Comparison of ENCODE assay signal across 8 cellular contexts in the genomic region with DNA sequence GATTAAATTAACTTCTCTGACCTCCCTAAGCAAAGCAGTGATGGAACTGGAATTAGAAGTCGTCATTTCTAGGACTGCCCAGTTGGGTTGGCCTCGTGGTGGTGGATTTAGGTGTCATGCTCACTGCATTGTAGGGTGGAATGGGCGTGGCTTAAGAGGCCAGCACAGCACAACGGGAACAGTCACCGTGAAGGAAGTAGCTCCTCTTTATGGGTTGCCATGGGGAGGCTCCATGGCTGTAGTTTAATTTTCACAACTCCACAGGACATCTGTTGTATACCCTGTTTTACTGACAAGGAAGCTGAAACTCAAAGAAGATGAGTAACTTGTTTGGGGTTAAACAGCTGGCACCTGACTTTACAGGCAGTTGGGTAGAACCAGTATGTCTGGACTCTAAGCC.
A peak's percentile ranks its signal among the peaks of the same experiment; 100 is the strongest.
DNase-seq lines count a peak whose midpoint lies in the region; ATAC-seq and TF ChIP-seq lines count a peak whose summit lies in the region.

No MANE protein-coding gene starts in this region.

- no peaks in the 10 kb centered on the region for H3F3A ChIP-seq in SK-N-SH (replicated peaks; ENCODE audit: insufficient read depth)

- no peak overlapping the region for H3K27ac ChIP-seq in lower lobe of right lung
- H3K27ac ChIP-seq in SK-N-SH (ENCODE audit: low read depth in 2 of 2, low read length in 1 of 2) = no peak overlapping the region

- no peak for TF ChIP-seq EP300 in SK-N-SH (IDR thresholded peaks at IDR 0.05; ENCODE audit: borderline replicate concordance in 1 of 2, low read depth in 1 of 2, low read length in 1 of 2)

- no peak overlapping the region for H3K9ac ChIP-seq in SK-N-SH

- WGBS in SK-N-SH (ENCODE audit: low lambda C conversion rate) = 14% methylated on average over 5 of the region's 5 CpGs

- POLR2A ChIA-PET in SK-N-SH (lab: Yijun Ruan, JAX) = no interaction called here

- peaks cover 27% of the 10 kb centered on the region for H3K4me1 ChIP-seq in lower lobe of right lung
- H3K4me1 ChIP-seq in SK-N-SH (ENCODE audit: control insufficient read depth in 1 of 2, insufficient read depth in 2 of 2, low read depth in 1 of 2, low read length in 1 of 2) = no peaks in the 10 kb centered on the region

- CTCF ChIA-PET in SK-N-SH (lab: Yijun Ruan, JAX) = interaction anchor here (1.3 kb wide), 1 partner anchor 16 kb away, joined by 3 read pairs; no protein-coding TSS in a partner anchor

- H3K36me3 ChIP-seq in lower lobe of right lung (peaks cover 45% of the 10 kb centered on the region), SK-N-SH (replicated peaks in 1 of 2; ENCODE audit: control insufficient read depth in 1 of 2, insufficient read depth in 2 of 2, low read length in 1 of 2) (no peaks in the 10 kb centered on the region)

- DNase-seq in activated CD8-positive, alpha-beta memory T cell treated with anti-CD3 and anti-CD28 coated beads, Interleukin-2, amount 50 U/mL, for 1 hour (ENCODE audit: extremely low read depth) = peak; percentile 40
- DNase-seq in activated CD8-positive, alpha-beta memory T cell treated with anti-CD3 and anti-CD28 coated beads for 24 hours = no peak
- DNase-seq in activated CD4-positive, alpha-beta T cell treated with anti-CD3 and anti-CD28 coated beads, Interleukin-2, amount 50 U/mL, for 4 hours = peak; percentile 44 to 55
- DNase-seq in lower lobe of right lung (peak; percentile 73), head of caudate nucleus (no peak), SK-N-SH (no peak)

- intact Hi-C loops in lower lobe of right lung (cut with DNase I) (no loop called here), head of caudate nucleus (cut with DNase I) (no loop called here)

- H4K20me1 ChIP-seq in SK-N-SH (ENCODE audit: insufficient read depth) = no peaks in the 10 kb centered on the region

- TF ChIP-seq CTCF in lower lobe of right lung (IDR thresholded peaks at IDR 0.05) (no peak), SK-N-SH (IDR thresholded peaks at IDR 0.05) (no peak)

- H3K4me2 ChIP-seq in SK-N-SH = no peak overlapping the region

- H3K9me3 ChIP-seq in lower lobe of right lung (no peaks in the 10 kb centered on the region), SK-N-SH (no peaks in the 10 kb centered on the region)

- H2AFZ ChIP-seq in SK-N-SH (ENCODE audit: low read depth) = no peak overlapping the region

- H3K27me3 ChIP-seq in lower lobe of right lung (ENCODE audit: low read depth) (no peaks in the 10 kb centered on the region), SK-N-SH (ENCODE audit: insufficient read depth) (no peaks in the 10 kb centered on the region)

- H3K4me3 ChIP-seq in lower lobe of right lung = no peak overlapping the region
- H3K4me3 ChIP-seq in SK-N-SH (ENCODE audit: low read depth in 2 of 2, low read length in 1 of 2) = no peak overlapping the region

- no peaks in the 10 kb centered on the region for H3K79me2 ChIP-seq in SK-N-SH (ENCODE audit: insufficient read depth)

- ATAC-seq in HG03378 (IDR thresholded peaks at IDR 0.05; ENCODE audit: unreplicated experiment) = peak; percentile 53
- ATAC-seq in lower lobe of right lung = peak; percentile 65 to 87
- no peak for ATAC-seq in GM21390 (IDR thresholded peaks at IDR 0.05; ENCODE audit: unreplicated experiment)

- H3K9me2 ChIP-seq in SK-N-SH = no peaks in the 10 kb centered on the region

- no peak for TF ChIP-seq RAD21 in SK-N-SH (IDR thresholded peaks at IDR 0.05; ENCODE audit: low read length)

TF ChIP-seq in SK-N-SH, 30 proteins besides CTCF, POLR2A, EP300 and RAD21:
- TF ChIP-seq, protein P1, sequence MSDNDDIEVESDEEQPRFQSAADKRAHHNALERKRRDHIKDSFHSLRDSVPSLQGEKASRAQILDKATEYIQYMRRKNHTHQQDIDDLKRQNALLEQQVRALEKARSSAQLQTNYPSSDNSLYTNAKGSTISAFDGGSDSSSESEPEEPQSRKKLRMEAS (IDR thresholded peaks at IDR 0.05; ENCODE audit: low read depth) = no peak
- TF ChIP-seq MEF2A (IDR thresholded peaks at IDR 0.05; ENCODE audit: borderline replicate concordance, low read depth) = no peak
- no peak for TF ChIP-seq RCOR1 (IDR thresholded peaks at IDR 0.05; ENCODE audit: low read length)
- TF ChIP-seq, protein P2, sequence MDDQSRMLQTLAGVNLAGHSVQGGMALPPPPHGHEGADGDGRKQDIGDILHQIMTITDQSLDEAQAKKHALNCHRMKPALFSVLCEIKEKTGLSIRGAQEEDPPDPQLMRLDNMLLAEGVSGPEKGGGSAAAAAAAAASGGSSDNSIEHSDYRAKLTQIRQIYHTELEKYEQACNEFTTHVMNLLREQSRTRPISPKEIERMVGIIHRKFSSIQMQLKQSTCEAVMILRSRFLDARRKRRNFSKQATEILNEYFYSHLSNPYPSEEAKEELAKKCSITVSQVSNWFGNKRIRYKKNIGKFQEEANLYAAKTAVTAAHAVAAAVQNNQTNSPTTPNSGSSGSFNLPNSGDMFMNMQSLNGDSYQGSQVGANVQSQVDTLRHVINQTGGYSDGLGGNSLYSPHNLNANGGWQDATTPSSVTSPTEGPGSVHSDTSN (IDR thresholded peaks at IDR 0.05) = no peak

Comparison
In these comparisons a context has a peak if more than half of its experiments do, and no peak if none do; other contexts are left out.
1. DNase-seq: peak in activated CD8-positive, alpha-beta memory T cell treated with anti-CD3 and anti-CD28 coated beads, Interleukin-2, amount 50 U/mL, for 1 hour (single experiment), activated CD4-positive, alpha-beta T cell treated with anti-CD3 and anti-CD28 coated beads, Interleukin-2, amount 50 U/mL, for 4 hours (2 of 2) and lower lobe of right lung (single experiment); none in activated CD8-positive, alpha-beta memory T cell treated with anti-CD3 and anti-CD28 coated beads for 24 hours (single experiment), head of caudate nucleus (0 of 42) and SK-N-SH (single experiment).